Comparison of ENCODE assay signal across 30 cellular contexts in the genomic region with DNA sequence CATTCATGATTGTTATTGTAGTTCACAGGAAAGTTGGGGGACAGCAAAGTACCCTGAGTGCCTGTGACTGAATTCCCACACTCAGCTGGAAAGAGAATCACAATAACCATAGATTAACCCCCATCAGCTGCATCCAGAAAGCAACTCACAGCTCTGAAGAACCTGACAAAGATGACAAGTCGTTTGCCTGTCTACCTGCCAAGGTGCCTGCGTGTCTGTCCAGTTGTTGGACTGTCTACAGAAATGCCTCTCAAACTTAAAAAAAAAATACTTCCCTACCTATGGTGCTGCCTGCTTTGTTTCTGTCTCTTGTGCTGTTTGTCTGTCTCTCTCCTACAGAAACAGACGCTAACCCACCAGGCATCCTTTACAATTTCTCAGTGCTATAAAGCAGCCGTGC.
"Had no signal": no experiment of that assay in that cellular context is flagged by ENCODE, and none has a peak within 500 bp of the region (broad histone marks: within the 10 kb centered on the region; RNA-seq: fewer than 3 reads in every experiment).

No MANE protein-coding gene starts in this region.

- H3K9me3 Mint-ChIP-seq: activated B cell treated with CpG ODN at 0.5 μM for 24 hours; activated CD8-positive, alpha-beta T cell treated with anti-CD3 and anti-CD28 coated beads for 36 hours; effector memory CD8-positive, alpha-beta T cell; T-helper 2 cell treated with Interferon-gamma antibody and Interleukin-4, amounts not matched to agents 5 μg/mL and 100 μg/mL, for 36 hours had no signal

- H3K27me3 ChIP-seq: body of pancreas had no signal

- FAIRE-seq: colon, endometrium, endothelial cell of umbilical vein, frontal cortex had no signal

- H3K27ac ChIP-seq: body of pancreas, epithelial cell of prostate, WERI-Rb-1 had no signal

- DNase-seq: activated B cell treated with CpG ODN at 0.5 μM for 24 hours; activated CD4-positive, alpha-beta T cell treated with anti-CD3 and anti-CD28 coated beads for 48 hours; activated CD4-positive, alpha-beta T cell treated with anti-CD3 and anti-CD28 coated beads, Interleukin-2, amount 50 U/mL, for 1 hour; activated CD4-positive, alpha-beta T cell treated with anti-CD3 and anti-CD28 coated beads, Interleukin-2, amount 50 U/mL, for 48 hours; activated CD8-positive, alpha-beta memory T cell treated with anti-CD3 and anti-CD28 coated beads for 24 hours; activated CD8-positive, alpha-beta memory T cell treated with anti-CD3 and anti-CD28 coated beads, Interleukin-2, amount 50 U/mL, for 4 hours; activated CD8-positive, alpha-beta T cell treated with anti-CD3 and anti-CD28 coated beads for 36 hours; activated effector memory CD4-positive, alpha-beta T cell treated with Interleukin-2 at 50 U/mL for 16 hours; activated gamma-delta T cell treated with Interleukin-2 at 50 U/mL for 16 hours; activated naive CD4-positive, alpha-beta T cell treated with anti-CD3 and anti-CD28 coated beads, Interleukin-2, amount 50 U/mL, for 16 hours; activated naive CD4-positive, alpha-beta T cell treated with Interleukin-2 at 50 U/mL for 16 hours; activated T-cell treated with anti-CD3 and anti-CD28 coated beads, Interleukin-2, amount 50 U/mL, for 1 hour; activated T-cell treated with anti-CD3 and anti-CD28 coated beads, Interleukin-2, amount 50 U/mL, for 48 hours; amniotic stem cell; body of pancreas; cortex of kidney; dermis blood vessel endothelial cell; effector CD4-positive, alpha-beta T cell; effector memory CD8-positive, alpha-beta T cell; T-helper 1 cell; T-helper 17 cell; T1000; WERI-Rb-1 had no signal

- H3K36me3 ChIP-seq: WERI-Rb-1 had no signal

- H3K9me3 ChIP-seq: body of pancreas had no signal

- H3K27ac Mint-ChIP-seq: activated B cell treated with CpG ODN at 0.5 μM for 24 hours; activated CD8-positive, alpha-beta T cell treated with anti-CD3 and anti-CD28 coated beads for 36 hours; activated naive CD8-positive, alpha-beta T cell; effector memory CD8-positive, alpha-beta T cell; T-helper 17 cell; T-helper 2 cell treated with Interferon-gamma antibody and Interleukin-4, amounts not matched to agents 5 μg/mL and 100 μg/mL, for 36 hours had no signal

- H3K4me1 ChIP-seq: body of pancreas had no signal

- H3K36me3 Mint-ChIP-seq: activated naive CD8-positive, alpha-beta T cell had no signal

- H3K4me1 Mint-ChIP-seq: activated B cell treated with CpG ODN at 0.5 μM for 24 hours, T-helper 17 cell had no signal

- H3K4me3 ChIP-seq: body of pancreas had no signal

- H3K4me3 Mint-ChIP-seq: activated B cell treated with CpG ODN at 0.5 μM for 24 hours; activated CD8-positive, alpha-beta T cell treated with anti-CD3 and anti-CD28 coated beads for 36 hours; activated naive CD8-positive, alpha-beta T cell; effector memory CD8-positive, alpha-beta T cell; T-helper 17 cell; T-helper 2 cell treated with Interferon-gamma antibody and Interleukin-4, amounts not matched to agents 5 μg/mL and 100 μg/mL, for 36 hours had no signal
